ENCODE assay signal across 7 cellular contexts in genomic region chr6:41072836-41073202, GRCh38. TPM values are rescaled to one million over a fixed set of nuclear protein-coding genes. Genes with fewer than 3 reads are reported as not detected.
DNase-seq lines count a peak whose midpoint lies in the region; ATAC-seq, FAIRE-seq and TF ChIP-seq lines count a peak whose summit lies in the region.

Gene NFYA (plus strand): TSS chr6:41072974. CDS start chr6:41079090, 6,116 bp downstream.

- in situ Hi-C loops in HAP-1 (cut with MboI; ENCODE audit: low sequenced_read_pairs): no loop called here

- peak within 1 kb of the TSS; percentile 100 for H3K4me2 ChIP-seq in Loucy (ENCODE audit: low read depth, low read length, poor library complexity, severe bottlenecking)

- H3K36me3 ChIP-seq in HAP-1 (replicated peaks) (peaks cover 8% of the 10 kb centered on the region; the same call in 1 of the 2 replicates), Loucy (ENCODE audit: insufficient read depth, low read length) (no peaks in the 10 kb centered on the region), muscle layer of duodenum (ENCODE audit: control insufficient read depth in 1 of 2, insufficient read depth in 2 of 2, low read length in 2 of 2) (peaks cover 7 to 18% of the 10 kb centered on the region in 2 donors)

- peak within 1 kb of the TSS; percentile 96 for H3K9ac ChIP-seq in Loucy (ENCODE audit: low read depth, low read length, poor library complexity, severe bottlenecking)

- H4K20me1 ChIP-seq in Loucy (ENCODE audit: insufficient read depth, low read length, poor library complexity, severe bottlenecking): peaks cover 43% of the 10 kb centered on the region

- CTCF ChIA-PET in activated CD8-positive, alpha-beta T cell treated with anti-CD3 and anti-CD28 coated beads for 36 hours (lab: Charles Lee): interaction anchor here (1.0 to 1.2 kb wide), 2 partner anchors 45 to 108 kb away, joined by 3 to 6 read pairs; no protein-coding TSS in a partner anchor

- peak within 1 kb of the TSS; percentile 98 for H3K27ac Mint-ChIP-seq in activated CD8-positive, alpha-beta T cell treated with anti-CD3 and anti-CD28 coated beads for 36 hours

- H3K4me1 ChIP-seq in HAP-1 (peaks cover 25% of the 10 kb centered on the region), Loucy (ENCODE audit: insufficient read depth, low read length, poor library complexity, severe bottlenecking) (peaks cover 72% of the 10 kb centered on the region), muscle layer of duodenum (ENCODE audit: control insufficient read depth in 1 of 2, insufficient read depth in 2 of 2, low read length in 2 of 2) (peaks cover 9 to 16% of the 10 kb centered on the region in 2 donors)

- H3K4me3 ChIP-seq in HAP-1: peak within 1 kb of the TSS; percentile 81
- peak within 1 kb of the TSS; percentile 94 for H3K4me3 ChIP-seq in Loucy (ENCODE audit: low read length, poor library complexity, severe bottlenecking)
- peak within 1 kb of the TSS; percentile 81 for H3K4me3 ChIP-seq in epithelial cell of esophagus (ENCODE audit: low read length)
- H3K4me3 ChIP-seq in muscle layer of duodenum (ENCODE audit: low read depth in 1 of 2, low read length in 2 of 2): peak within 1 kb of the TSS; percentile 80 to 88

- peaks cover 9% of the 10 kb centered on the region for H3F3A ChIP-seq in Loucy (ENCODE audit: low read depth)

- intact Hi-C loops in activated CD8-positive, alpha-beta T cell treated with anti-CD3 and anti-CD28 coated beads for 36 hours (cut with micrococcal nuclease): loop anchor here (10.0 kb wide), 1 partner anchor 112 kb away; no protein-coding TSS in a partner anchor

- peak; percentile 70 for ATAC-seq in activated CD8-positive, alpha-beta T cell treated with anti-CD3 and anti-CD28 coated beads for 36 hours

- H3K27me3 ChIP-seq in HAP-1 (ENCODE audit: low read depth) (no peaks in the 10 kb centered on the region), Loucy (ENCODE audit: insufficient read depth, low read length, poor library complexity, severe bottlenecking) (peaks cover 5% of the 10 kb centered on the region), muscle layer of duodenum (ENCODE audit: low read depth, low read length) (no peaks in the 10 kb centered on the region)

- peaks cover 68% of the 10 kb centered on the region for H3K79me2 ChIP-seq in Loucy (ENCODE audit: insufficient read depth, low read length)

- H3K27ac ChIP-seq in muscle layer of duodenum (ENCODE audit: low read length): peak within 1 kb of the TSS; percentile 100

- POLR2A ChIA-PET in activated CD8-positive, alpha-beta T cell treated with anti-CD3 and anti-CD28 coated beads for 36 hours (lab: Charles Lee): interaction anchor here (1.7 kb wide), 1 partner anchor 247 kb away, joined by 4 read pairs; no protein-coding TSS in a partner anchor

- H2AFZ ChIP-seq in Loucy (ENCODE audit: low read length): peak within 1 kb of the TSS; percentile 54

- no peak for TF ChIP-seq CTCF in Loucy (conservative IDR thresholded peaks at IDR 0.05; ENCODE audit: low read length)
- TF ChIP-seq CTCF in activated CD8-positive, alpha-beta T cell treated with anti-CD3 and anti-CD28 coated beads for 36 hours (IDR thresholded peaks at IDR 0.05): no peak
- no peak for TF ChIP-seq CTCF in epithelial cell of esophagus (IDR thresholded peaks at IDR 0.05; ENCODE audit: insufficient read depth, low read depth, low read length, missing control alignments)

- H3K4me1 Mint-ChIP-seq in activated CD8-positive, alpha-beta T cell treated with anti-CD3 and anti-CD28 coated beads for 36 hours (ENCODE audit: low read depth): peaks cover 52% of the 10 kb centered on the region

- DNase-seq in GM18507 (ENCODE audit: extremely low spot score, insufficient read length, low read depth): peak; percentile 85
- DNase-seq in HAP-1 (ENCODE audit: low spot score in 2 of 2): peak in 1 of 2 experiments; percentile 95
- no peak for DNase-seq in activated CD8-positive, alpha-beta T cell treated with anti-CD3 and anti-CD28 coated beads for 36 hours
- no peak for DNase-seq in epithelial cell of esophagus (ENCODE audit: low read depth)
- no peak for DNase-seq in ureter (ENCODE audit: low spot score)

- peaks cover 34% of the 10 kb centered on the region for H3K36me3 Mint-ChIP-seq in activated CD8-positive, alpha-beta T cell treated with anti-CD3 and anti-CD28 coated beads for 36 hours (ENCODE audit: low read depth)

- peak within 1 kb of the TSS; percentile 91 for H3K4me3 Mint-ChIP-seq in activated CD8-positive, alpha-beta T cell treated with anti-CD3 and anti-CD28 coated beads for 36 hours

- no peak for FAIRE-seq in GM18507 (lab: Jason Lieb, UNC)

- H3K9me3 Mint-ChIP-seq in activated CD8-positive, alpha-beta T cell treated with anti-CD3 and anti-CD28 coated beads for 36 hours: no peaks in the 10 kb centered on the region

- no peaks in the 10 kb centered on the region for H3K27me3 Mint-ChIP-seq in activated CD8-positive, alpha-beta T cell treated with anti-CD3 and anti-CD28 coated beads for 36 hours

- no peaks in the 10 kb centered on the region for H3K9me2 ChIP-seq in Loucy (replicated peaks; ENCODE audit: low read depth, low read length)

- H3K9me3 ChIP-seq in HAP-1: no peaks in the 10 kb centered on the region
- no peaks in the 10 kb centered on the region for H3K9me3 ChIP-seq in Loucy (ENCODE audit: insufficient read depth, low read depth, low read length)
- no peaks in the 10 kb centered on the region for H3K9me3 ChIP-seq in muscle layer of duodenum (ENCODE audit: control insufficient read depth in 1 of 2, low read length in 2 of 2)

RNA-seq across cellular contexts. Expression of gene NFYA, which starts in this region (rescaled TPM):
- 10 to 100 TPM; 30.7 to 31.1 TPM for total RNA-seq in activated CD8-positive, alpha-beta T cell treated with anti-CD3 and anti-CD28 coated beads for 36 hours
- total RNA-seq in ureter: 33.2 TPM
